ENCODE assay signal across 7 cellular contexts in the genomic region with DNA sequence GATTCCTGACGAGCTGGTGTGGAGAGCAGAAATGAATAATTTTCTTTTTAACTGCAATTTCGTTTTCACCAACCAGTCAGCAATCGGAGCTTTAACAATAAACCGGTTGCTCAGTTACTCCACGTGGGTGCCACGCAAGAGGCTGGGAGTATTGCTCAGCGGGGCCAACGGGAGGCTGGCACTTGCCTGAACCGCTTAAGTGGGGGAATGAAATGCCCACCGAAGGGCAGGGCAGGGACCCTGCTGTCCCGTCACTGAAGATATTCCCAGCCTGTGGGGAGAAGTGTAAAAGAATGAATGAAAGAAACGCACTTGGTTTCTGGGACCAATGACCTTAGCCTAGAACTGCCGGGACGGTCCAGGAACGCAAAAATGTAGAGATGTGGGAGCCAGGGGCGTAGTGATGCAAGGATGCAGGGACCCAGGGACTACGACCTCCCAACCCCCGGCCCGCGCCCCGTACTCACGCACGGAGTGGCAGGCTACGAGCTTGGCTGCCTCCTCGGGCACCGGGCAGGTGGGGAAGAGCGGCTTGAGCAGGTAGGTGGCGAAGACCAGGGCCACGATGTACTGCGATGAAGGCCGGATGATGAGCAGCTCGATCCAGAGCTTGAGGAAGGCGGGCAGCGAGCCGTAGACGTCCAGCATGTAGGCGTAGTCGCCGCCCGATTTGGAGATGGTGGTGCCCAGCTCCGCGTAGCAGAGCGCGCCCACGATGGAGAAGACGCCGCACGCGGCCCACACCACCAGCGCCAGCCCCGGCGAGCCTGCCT.
DNase-seq lines count a peak whose midpoint lies in the region; ATAC-seq and TF ChIP-seq lines count a peak whose summit lies in the region.
"Not testable (repeated sequence)": the region's sequence is repeated elsewhere in the genome, so short reads cannot be mapped to it uniquely, and the experiment has no call there.

No MANE protein-coding gene starts in this region.

- not testable (repeated sequence) for H3K27me3 ChIP-seq in gastrocnemius medialis

- peak overlapping the region; percentile 56 to 91 (median 74) for H3K4me3 ChIP-seq in gastrocnemius medialis

- not testable (repeated sequence) for TF ChIP-seq CTCF in gastrocnemius medialis (IDR thresholded peaks at IDR 0.05 in 4 of 5, conservative IDR thresholded peaks at IDR 0.05 in 1 of 5)

- in situ Hi-C loops in gastrocnemius medialis (cut with MboI; ENCODE audit: low sequenced_read_pairs in 4 of 4): not testable (repeated sequence)

- H3K27me3 Mint-ChIP-seq in activated naive CD8-positive, alpha-beta T cell: not testable (repeated sequence)

- peaks cover 17 to 26% of the 10 kb centered on the region in 2 donors for H3K4me1 ChIP-seq in gastrocnemius medialis

- peaks cover 19% of the 10 kb centered on the region for H3K4me1 Mint-ChIP-seq in activated naive CD8-positive, alpha-beta T cell (ENCODE audit: low read depth)

- DNase-seq in medulla oblongata (ENCODE audit: extremely low spot score) (peak; percentile 2), gastrocnemius medialis (peak in 1 of 2 donors; percentile 43)

- H3K27ac ChIP-seq in gastrocnemius medialis: peak overlapping the region; percentile 89 to 100 (median 94)

- H3K9me3 Mint-ChIP-seq in activated naive CD8-positive, alpha-beta T cell (ENCODE audit: low read depth): not testable (repeated sequence)

- not testable (repeated sequence) for TF ChIP-seq POLR2A in gastrocnemius medialis (IDR thresholded peaks at IDR 0.05)

- peak overlapping the region; percentile 99 for H3K4me3 Mint-ChIP-seq in activated naive CD8-positive, alpha-beta T cell

- peak overlapping the region; percentile 100 for H3K27ac Mint-ChIP-seq in activated naive CD8-positive, alpha-beta T cell

- not testable (repeated sequence) for H3K36me3 ChIP-seq in gastrocnemius medialis

- H3K9me3 ChIP-seq in gastrocnemius medialis: not testable (repeated sequence)

- ATAC-seq in GM18909 (IDR thresholded peaks at IDR 0.05; ENCODE audit: poor library complexity, unreplicated experiment): peak; percentile 6
- peak; percentile 4 for ATAC-seq in HG03378 (IDR thresholded peaks at IDR 0.05; ENCODE audit: unreplicated experiment)
- peak; percentile 19 for ATAC-seq in SK-N-SH treated with all-trans-retinoic acid at 6 μM for 48 hours
- ATAC-seq in esophagus mucosa: peak; percentile 45
- ATAC-seq in gastrocnemius medialis: peak in 1 of 2 donors; percentile 12

- intact Hi-C loops in gastrocnemius medialis (cut with DNase I; ENCODE audit: low total_unique reads): loop anchor here (10.0 kb wide), 1 partner anchor 695 kb away; no protein-coding TSS in a partner anchor

- H3K36me3 Mint-ChIP-seq in activated naive CD8-positive, alpha-beta T cell: not testable (repeated sequence)
